Comparison of ENCODE assay signal across 7 cellular contexts in the genomic region with DNA sequence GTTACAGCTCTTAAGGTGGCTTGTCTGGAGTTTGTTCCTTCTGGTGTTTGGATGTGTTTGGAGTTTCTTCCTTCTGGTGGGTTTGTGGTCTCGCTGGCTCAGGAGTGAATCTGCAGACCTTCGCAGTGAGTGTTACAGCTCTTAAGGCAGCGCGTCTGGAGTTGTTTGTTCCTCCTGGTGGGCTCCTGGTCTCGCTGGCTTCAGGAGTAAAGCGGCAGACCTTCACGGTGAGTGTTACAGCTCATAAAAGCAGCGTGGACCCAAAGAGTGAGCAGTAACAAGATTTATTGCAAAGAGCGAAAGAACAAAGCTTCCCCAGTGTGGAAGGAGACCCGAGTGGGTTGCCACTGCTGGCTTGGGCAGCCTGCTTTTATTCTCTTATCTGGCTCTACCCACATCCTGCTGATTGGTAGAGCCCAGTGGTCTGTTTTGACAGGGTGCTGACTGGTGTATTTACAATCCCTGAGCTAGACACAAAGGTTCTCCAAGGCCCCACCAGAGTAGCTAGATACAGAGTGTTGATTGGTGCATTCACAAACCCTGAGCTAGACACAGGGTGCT.
DNase-seq lines count a peak whose midpoint lies in the region; ATAC-seq and TF ChIP-seq lines count a peak whose summit lies in the region.
"Not testable (repeated sequence)": the region's sequence is repeated elsewhere in the genome, so short reads cannot be mapped to it uniquely, and the experiment has no call there.

No MANE protein-coding gene starts in this region.

- not testable (repeated sequence) for H3K27me3 ChIP-seq in CD4-positive, CD25-positive, alpha-beta regulatory T cell (ENCODE audit: control insufficient read depth, insufficient read depth, low read length); IMR-90 (ENCODE audit: control insufficient read depth, insufficient read depth, low read length); mesenchymal stem cell (ENCODE audit: control insufficient read depth in 1 of 2, insufficient read depth in 1 of 2, low read length in 2 of 2); osteoblast (ENCODE audit: insufficient read depth, low read length)

- TF ChIP-seq CTCF in IMR-90 (conservative IDR thresholded peaks at IDR 0.05; ENCODE audit: low read depth, low read length); osteoblast (IDR thresholded peaks at IDR 0.05; ENCODE audit: extremely low read depth, low read depth, low read length): not testable (repeated sequence)

- H2BK15ac ChIP-seq in IMR-90 (ENCODE audit: low read depth, low read length); mesenchymal stem cell (ENCODE audit: low read depth, poor library complexity, severe bottlenecking): not testable (repeated sequence)

- not testable (repeated sequence) for H3K14ac ChIP-seq in IMR-90 (replicated peaks; ENCODE audit: low read depth, low read length); mesenchymal stem cell (ENCODE audit: low read length in 2 of 2)

- H2BK12ac ChIP-seq in mesenchymal stem cell (ENCODE audit: low read length in 2 of 2) = peak overlapping the region in 1 of 2 experiments; percentile 33

- not testable (repeated sequence) for H3K36me3 Mint-ChIP-seq in CD4-positive, CD25-positive, alpha-beta regulatory T cell; activated CD4-positive, alpha-beta T cell treated with anti-CD3 and anti-CD28 coated beads, Interleukin-2, amount 10 ng/mL, durations not matched to agents 7 days and 5 days (ENCODE audit: low read depth); activated T-helper 1 cell treated with anti-CD3 and anti-CD28 coated beads, Interleukin-12 subunit alpha, Interleukin-12 subunit beta, Interleukin-2, Interleukin-4 antibody, amounts not matched to agents 30 ng/mL and 10 ng/mL and 1 ng/mL, durations not matched to agents 14 hours and 24 hours and 36 hours (ENCODE audit: low read depth); activated naive CD8-positive, alpha-beta T cell treated with anti-CD3 and anti-CD28 coated beads for 36 hours

- not testable (repeated sequence) for H3K27ac ChIP-seq in CD4-positive, CD25-positive, alpha-beta regulatory T cell (ENCODE audit: insufficient read depth, low read length, poor library complexity, severe bottlenecking); IMR-90 (ENCODE audit: insufficient read depth, low read length); mesenchymal stem cell (ENCODE audit: low read length, poor library complexity, severe bottlenecking)
- peak overlapping the region; percentile 99 for H3K27ac ChIP-seq in osteoblast (ENCODE audit: low read depth, low read length)

- not testable (repeated sequence) for H3K56ac ChIP-seq in IMR-90 (ENCODE audit: extremely low read depth, insufficient read depth, low read length)

- intact Hi-C loops in IMR-90 (cut with micrococcal nuclease) = loop anchor here (5.0 kb wide), 2 partner anchors 97 to 132 kb away; no protein-coding TSS in a partner anchor
- intact Hi-C loops in activated T-helper 1 cell treated with anti-CD3 and anti-CD28 coated beads, Interleukin-12 subunit alpha, Interleukin-12 subunit beta, Interleukin-2, Interleukin-4 antibody, amounts not matched to agents 30 ng/mL and 10 ng/mL and 1 ng/mL, durations not matched to agents 14 hours and 24 hours and 36 hours (cut with micrococcal nuclease) = not testable (repeated sequence)

- CTCF ChIA-PET in IMR-90 (lab: Yijun Ruan, JAX) = not testable (repeated sequence)
- CTCF ChIA-PET in activated CD4-positive, alpha-beta T cell treated with anti-CD3 and anti-CD28 coated beads, Interleukin-2, amount 10 ng/mL, durations not matched to agents 7 days and 5 days (lab: Charles Lee) = interaction anchor here (0.7 to 1.9 kb wide), 7 partner anchors 10 to 114 kb away, joined by 3 to 8 read pairs (median 3); partner anchors contain the start of gene CD28

- BruUV-seq in IMR-90 (replicated peaks; lab: Mats Ljungman, UMichigan) = not testable (repeated sequence)

- not testable (repeated sequence) for H3K9ac ChIP-seq in IMR-90 (ENCODE audit: low read depth, low read length); mesenchymal stem cell (ENCODE audit: low read length)

- H3K18ac ChIP-seq in IMR-90 (ENCODE audit: low read depth, low read length); mesenchymal stem cell (ENCODE audit: low read depth in 1 of 2, low read length in 2 of 2): not testable (repeated sequence)

- not testable (repeated sequence) for H4K20me1 ChIP-seq in IMR-90 (ENCODE audit: insufficient read depth, low read length); osteoblast (ENCODE audit: insufficient read depth, low read length)

- not testable (repeated sequence) for H3K79me1 ChIP-seq in IMR-90 (ENCODE audit: low read depth in 1 of 2, low read length in 2 of 2); mesenchymal stem cell (replicated peaks; ENCODE audit: low read length, poor library complexity, severe bottlenecking)

- not testable (repeated sequence) for H4K5ac ChIP-seq in IMR-90 (ENCODE audit: low read depth, low read length)

- not testable (repeated sequence) for H2BK20ac ChIP-seq in IMR-90 (ENCODE audit: low read depth, low read length)

- DNase-seq in CD4-positive, CD25-positive, alpha-beta regulatory T cell = peak in 1 of 3 donors; percentile 39
- DNase-seq in IMR-90; activated CD4-positive, alpha-beta T cell treated with anti-CD3 and anti-CD28 coated beads, Interleukin-2, amount 10 ng/mL, durations not matched to agents 7 days and 5 days; activated T-helper 1 cell treated with anti-CD3 and anti-CD28 coated beads, Interleukin-12 subunit alpha, Interleukin-12 subunit beta, Interleukin-2, Interleukin-4 antibody, amounts not matched to agents 30 ng/mL and 10 ng/mL and 1 ng/mL, durations not matched to agents 14 hours and 24 hours and 36 hours (ENCODE audit: low spot score); activated naive CD8-positive, alpha-beta T cell treated with anti-CD3 and anti-CD28 coated beads for 36 hours; mesenchymal stem cell; osteoblast (ENCODE audit: insufficient read length, low spot score, missing footprints): not testable (repeated sequence)

- not testable (repeated sequence) for H3K4me3 ChIP-seq in CD4-positive, CD25-positive, alpha-beta regulatory T cell (ENCODE audit: low read depth, low read length); IMR-90 (ENCODE audit: insufficient read depth, low read depth, low read length); mesenchymal stem cell (ENCODE audit: insufficient read depth in 1 of 2, low read depth in 1 of 2, low read length in 2 of 2); osteoblast (ENCODE audit: insufficient read depth, low read length)

- H2AK9ac ChIP-seq in IMR-90 (replicated peaks; ENCODE audit: low read depth, low read length, poor library complexity) = not testable (repeated sequence)

- H3K9me1 ChIP-seq in IMR-90 (ENCODE audit: insufficient read depth, low read length) = not testable (repeated sequence)

- TF ChIP-seq POLR2A in IMR-90 (IDR thresholded peaks at IDR 0.05; ENCODE audit: low read depth, low read length) = not testable (repeated sequence)

- H2BK5ac ChIP-seq in IMR-90 (ENCODE audit: low read depth, low read length, poor library complexity, severe bottlenecking); mesenchymal stem cell (ENCODE audit: low read depth, low read length, poor library complexity, severe bottlenecking): not testable (repeated sequence)

- not testable (repeated sequence) for H3K9me3 Mint-ChIP-seq in CD4-positive, CD25-positive, alpha-beta regulatory T cell; activated CD4-positive, alpha-beta T cell treated with anti-CD3 and anti-CD28 coated beads, Interleukin-2, amount 10 ng/mL, durations not matched to agents 7 days and 5 days; activated T-helper 1 cell treated with anti-CD3 and anti-CD28 coated beads, Interleukin-12 subunit alpha, Interleukin-12 subunit beta, Interleukin-2, Interleukin-4 antibody, amounts not matched to agents 30 ng/mL and 10 ng/mL and 1 ng/mL, durations not matched to agents 14 hours and 24 hours and 36 hours; activated naive CD8-positive, alpha-beta T cell treated with anti-CD3 and anti-CD28 coated beads for 36 hours

- H3K4ac ChIP-seq in IMR-90 (ENCODE audit: low read depth, low read length) = 0 out of 2 replicates have a peak overlapping the region, but pooled peaks have one; percentile 26
- not testable (repeated sequence) for H3K4ac ChIP-seq in mesenchymal stem cell (ENCODE audit: low read depth in 1 of 2, low read length in 2 of 2)

- TF ChIP-seq RAD21 in IMR-90 (IDR thresholded peaks at IDR 0.05; ENCODE audit: low read length) = not testable (repeated sequence)

- not testable (repeated sequence) for H2AFZ ChIP-seq in IMR-90 (replicated peaks; ENCODE audit: low read length, poor library complexity); mesenchymal stem cell (ENCODE audit: low read depth, low read length); osteoblast (ENCODE audit: low read length)

- H3K27me3 Mint-ChIP-seq in CD4-positive, CD25-positive, alpha-beta regulatory T cell; activated CD4-positive, alpha-beta T cell treated with anti-CD3 and anti-CD28 coated beads, Interleukin-2, amount 10 ng/mL, durations not matched to agents 7 days and 5 days; activated T-helper 1 cell treated with anti-CD3 and anti-CD28 coated beads, Interleukin-12 subunit alpha, Interleukin-12 subunit beta, Interleukin-2, Interleukin-4 antibody, amounts not matched to agents 30 ng/mL and 10 ng/mL and 1 ng/mL, durations not matched to agents 14 hours and 24 hours and 36 hours (ENCODE audit: insufficient read depth); activated naive CD8-positive, alpha-beta T cell treated with anti-CD3 and anti-CD28 coated beads for 36 hours: not testable (repeated sequence)

- H2AK5ac ChIP-seq in IMR-90 (ENCODE audit: low read depth, low read length) = 0 out of 2 replicates have a peak overlapping the region, but pooled peaks have one; percentile 40
- H2AK5ac ChIP-seq in mesenchymal stem cell (ENCODE audit: low read length, severe bottlenecking) = peak overlapping the region; percentile 77

- H3K79me2 ChIP-seq in osteoblast (ENCODE audit: insufficient read depth, low read length) = not testable (repeated sequence)

- not testable (repeated sequence) for ATAC-seq in CD4-positive, CD25-positive, alpha-beta regulatory T cell (ENCODE audit: low read depth in 2 of 2); IMR-90 (ENCODE audit: low read depth)

- not testable (repeated sequence) for H3K4me2 ChIP-seq in IMR-90 (ENCODE audit: low read depth, low read length); mesenchymal stem cell (ENCODE audit: low read length, poor library complexity, severe bottlenecking); osteoblast (ENCODE audit: insufficient read depth, low read length)

- not testable (repeated sequence) for H3K23ac ChIP-seq in IMR-90 (ENCODE audit: low read depth, low read length); mesenchymal stem cell (ENCODE audit: low read length in 2 of 2)

- POLR2A ChIA-PET in IMR-90 (lab: Charles Lee; ENCODE audit: unreplicated experiment) = not testable (repeated sequence)
- POLR2A ChIA-PET in activated CD4-positive, alpha-beta T cell treated with anti-CD3 and anti-CD28 coated beads, Interleukin-2, amount 10 ng/mL, durations not matched to agents 7 days and 5 days (lab: Charles Lee) = interaction anchor here (0.6 kb wide), 3 partner anchors 110 to 308 kb away, joined by 3 read pairs; no protein-coding TSS in a partner anchor

- dilution Hi-C loops in IMR-90 (cut with HindIII; ENCODE audit: low sequenced_read_pairs, unreplicated experiment) = not testable (repeated sequence)

- not testable (repeated sequence) for H3K36me3 ChIP-seq in CD4-positive, CD25-positive, alpha-beta regulatory T cell (ENCODE audit: control insufficient read depth, insufficient read depth, low read length); IMR-90 (ENCODE audit: control insufficient read depth, insufficient read depth, low read length); mesenchymal stem cell (ENCODE audit: control insufficient read depth in 1 of 2, insufficient read depth in 2 of 2, low read depth in 1 of 2, low read length in 2 of 2); osteoblast (ENCODE audit: insufficient read depth, low read length)

- not testable (repeated sequence) for H2BK120ac ChIP-seq in IMR-90 (ENCODE audit: low read depth, low read length); mesenchymal stem cell (ENCODE audit: low read depth, low read length)

- H3K27ac Mint-ChIP-seq in CD4-positive, CD25-positive, alpha-beta regulatory T cell = peak overlapping the region in 2 of 3 donors; percentile 23 to 92
- peak overlapping the region; percentile 71 for H3K27ac Mint-ChIP-seq in activated CD4-positive, alpha-beta T cell treated with anti-CD3 and anti-CD28 coated beads, Interleukin-2, amount 10 ng/mL, durations not matched to agents 7 days and 5 days
- H3K27ac Mint-ChIP-seq in activated T-helper 1 cell treated with anti-CD3 and anti-CD28 coated beads, Interleukin-12 subunit alpha, Interleukin-12 subunit beta, Interleukin-2, Interleukin-4 antibody, amounts not matched to agents 30 ng/mL and 10 ng/mL and 1 ng/mL, durations not matched to agents 14 hours and 24 hours and 36 hours = peak overlapping the region; percentile 23
- peak overlapping the region; percentile 49 for H3K27ac Mint-ChIP-seq in activated naive CD8-positive, alpha-beta T cell treated with anti-CD3 and anti-CD28 coated beads for 36 hours

- H3K4me3 Mint-ChIP-seq in CD4-positive, CD25-positive, alpha-beta regulatory T cell = peak overlapping the region in 3 of 4 donors; percentile 12 to 70 (median 54)
- not testable (repeated sequence) for H3K4me3 Mint-ChIP-seq in activated CD4-positive, alpha-beta T cell treated with anti-CD3 and anti-CD28 coated beads, Interleukin-2, amount 10 ng/mL, durations not matched to agents 7 days and 5 days
- H3K4me3 Mint-ChIP-seq in activated T-helper 1 cell treated with anti-CD3 and anti-CD28 coated beads, Interleukin-12 subunit alpha, Interleukin-12 subunit beta, Interleukin-2, Interleukin-4 antibody, amounts not matched to agents 30 ng/mL and 10 ng/mL and 1 ng/mL, durations not matched to agents 14 hours and 24 hours and 36 hours = peak overlapping the region; percentile 5
- H3K4me3 Mint-ChIP-seq in activated naive CD8-positive, alpha-beta T cell treated with anti-CD3 and anti-CD28 coated beads for 36 hours = peak overlapping the region; percentile 33

- not testable (repeated sequence) for H3K9me3 ChIP-seq in CD4-positive, CD25-positive, alpha-beta regulatory T cell (ENCODE audit: control insufficient read depth in 2 of 2, low read length in 2 of 2); IMR-90 (ENCODE audit: control insufficient read depth, insufficient read depth, low read length); mesenchymal stem cell (ENCODE audit: control insufficient read depth, low read length); osteoblast (ENCODE audit: low read depth, low read length)

- in situ Hi-C loops in IMR-90 (cut with MboI; ENCODE audit: low sequenced_read_pairs) = not testable (repeated sequence)

- not testable (repeated sequence) for H4K8ac ChIP-seq in IMR-90 (ENCODE audit: low read depth in 2 of 2, low read length in 2 of 2); mesenchymal stem cell (ENCODE audit: low read length)

- H3K4me1 ChIP-seq in CD4-positive, CD25-positive, alpha-beta regulatory T cell (ENCODE audit: control insufficient read depth, insufficient read depth, low read length, poor library complexity, severe bottlenecking); mesenchymal stem cell (ENCODE audit: control insufficient read depth, insufficient read depth, low read depth, low read length): not testable (repeated sequence)
- peaks cover 10% of the 10 kb centered on the region for H3K4me1 ChIP-seq in IMR-90 (ENCODE audit: control insufficient read depth, insufficient read depth, low read length)
- H3K4me1 ChIP-seq in osteoblast (ENCODE audit: insufficient read depth, low read length) = peaks cover 57% of the 10 kb centered on the region

- H4K91ac ChIP-seq in IMR-90 (ENCODE audit: insufficient read depth, low read depth, low read length) = 0 out of 2 replicates have a peak overlapping the region, but pooled peaks have one; percentile 16
- peak overlapping the region; percentile 35 for H4K91ac ChIP-seq in mesenchymal stem cell (ENCODE audit: low read length)

- 100% methylated on average over 3 of the region's 10 CpGs; no CpG with 5 or more reads in 1 of the 2 experiments for WGBS in IMR-90 (ENCODE audit: extremely low coverage in 2 of 2, insufficient read length in 1 of 2), 2 experiments
- 69% methylated on average over 8 of the region's 10 CpGs for WGBS in mesenchymal stem cell

- peaks cover 22 to 41% (median 26%) of the 10 kb centered on the region in 4 donors for H3K4me1 Mint-ChIP-seq in CD4-positive, CD25-positive, alpha-beta regulatory T cell
- H3K4me1 Mint-ChIP-seq in activated CD4-positive, alpha-beta T cell treated with anti-CD3 and anti-CD28 coated beads, Interleukin-2, amount 10 ng/mL, durations not matched to agents 7 days and 5 days = peaks cover 45% of the 10 kb centered on the region
- peaks cover 54% of the 10 kb centered on the region for H3K4me1 Mint-ChIP-seq in activated T-helper 1 cell treated with anti-CD3 and anti-CD28 coated beads, Interleukin-12 subunit alpha, Interleukin-12 subunit beta, Interleukin-2, Interleukin-4 antibody, amounts not matched to agents 30 ng/mL and 10 ng/mL and 1 ng/mL, durations not matched to agents 14 hours and 24 hours and 36 hours (ENCODE audit: low read depth)
- H3K4me1 Mint-ChIP-seq in activated naive CD8-positive, alpha-beta T cell treated with anti-CD3 and anti-CD28 coated beads for 36 hours = peaks cover 50% of the 10 kb centered on the region
